1 cellular context compared by ENCODE assay signal in the genomic region with DNA sequence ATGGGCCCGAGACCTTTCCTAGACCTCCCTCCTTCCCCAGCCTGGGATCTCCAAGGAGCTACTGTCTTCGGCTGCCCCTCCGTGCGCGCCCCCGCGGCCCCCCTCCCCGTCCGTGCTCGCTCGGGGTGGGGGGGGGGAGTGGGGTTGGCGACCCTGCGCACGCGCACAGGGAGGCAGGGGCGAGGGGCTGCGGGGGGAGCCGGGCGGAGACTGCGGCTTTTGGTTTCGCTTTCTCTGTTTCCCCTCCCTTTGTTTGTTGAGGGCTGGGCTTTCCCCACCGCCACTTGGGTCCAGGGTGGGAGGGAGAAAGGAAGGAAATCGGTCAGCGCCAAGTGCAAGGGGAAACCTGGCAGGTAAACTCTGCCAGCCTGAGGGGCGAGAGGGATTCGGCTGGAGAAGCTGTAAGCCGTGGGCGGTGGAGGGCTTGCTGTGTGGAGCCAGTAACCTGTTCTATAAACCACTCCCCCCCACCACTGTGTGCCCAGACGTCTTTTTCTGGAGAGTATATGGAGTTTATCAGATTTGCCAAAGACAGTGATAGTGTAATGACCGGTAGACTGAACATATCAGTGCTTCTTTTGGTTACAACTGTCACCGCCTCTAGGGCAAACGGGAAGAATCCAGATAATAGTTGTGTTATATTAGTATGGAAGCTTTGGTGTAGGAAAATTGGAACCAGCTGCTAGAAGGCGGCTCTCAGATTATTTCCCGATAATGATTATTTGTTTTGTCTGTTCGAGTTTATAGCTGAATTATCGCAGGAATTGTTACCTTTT.
TF ChIP-seq lines count a peak whose summit lies in the region.

No MANE protein-coding gene starts in this region.

TF ChIP-seq in HEK293, 187 proteins besides CTCF, POLR2A, EP300 and RAD21 (continued from another document):
- TF ChIP-seq, protein P1, sequence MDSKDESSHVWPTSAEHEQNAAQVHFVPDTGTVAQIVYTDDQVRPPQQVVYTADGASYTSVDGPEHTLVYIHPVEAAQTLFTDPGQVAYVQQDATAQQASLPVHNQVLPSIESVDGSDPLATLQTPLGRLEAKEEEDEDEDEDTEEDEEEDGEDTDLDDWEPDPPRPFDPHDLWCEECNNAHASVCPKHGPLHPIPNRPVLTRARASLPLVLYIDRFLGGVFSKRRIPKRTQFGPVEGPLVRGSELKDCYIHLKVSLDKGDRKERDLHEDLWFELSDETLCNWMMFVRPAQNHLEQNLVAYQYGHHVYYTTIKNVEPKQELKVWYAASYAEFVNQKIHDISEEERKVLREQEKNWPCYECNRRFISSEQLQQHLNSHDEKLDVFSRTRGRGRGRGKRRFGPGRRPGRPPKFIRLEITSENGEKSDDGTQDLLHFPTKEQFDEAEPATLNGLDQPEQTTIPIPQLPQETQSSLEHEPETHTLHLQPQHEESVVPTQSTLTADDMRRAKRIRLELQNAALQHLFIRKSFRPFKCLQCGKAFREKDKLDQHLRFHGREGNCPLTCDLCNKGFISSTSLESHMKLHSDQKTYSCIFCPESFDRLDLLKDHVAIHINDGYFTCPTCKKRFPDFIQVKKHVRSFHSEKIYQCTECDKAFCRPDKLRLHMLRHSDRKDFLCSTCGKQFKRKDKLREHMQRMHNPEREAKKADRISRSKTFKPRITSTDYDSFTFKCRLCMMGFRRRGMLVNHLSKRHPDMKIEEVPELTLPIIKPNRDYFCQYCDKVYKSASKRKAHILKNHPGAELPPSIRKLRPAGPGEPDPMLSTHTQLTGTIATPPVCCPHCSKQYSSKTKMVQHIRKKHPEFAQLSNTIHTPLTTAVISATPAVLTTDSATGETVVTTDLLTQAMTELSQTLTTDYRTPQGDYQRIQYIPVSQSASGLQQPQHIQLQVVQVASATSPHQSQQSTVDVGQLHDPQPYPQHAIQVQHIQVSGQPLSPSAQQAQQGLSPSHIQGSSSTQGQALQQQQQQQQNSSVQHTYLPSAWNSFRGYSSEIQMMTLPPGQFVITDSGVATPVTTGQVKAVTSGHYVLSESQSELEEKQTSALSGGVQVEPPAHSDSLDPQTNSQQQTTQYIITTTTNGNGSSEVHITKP (tag by site-specific recombination; IDR thresholded peaks at IDR 0.05) = peak; percentile 67
- TF ChIP-seq, protein P2, sequence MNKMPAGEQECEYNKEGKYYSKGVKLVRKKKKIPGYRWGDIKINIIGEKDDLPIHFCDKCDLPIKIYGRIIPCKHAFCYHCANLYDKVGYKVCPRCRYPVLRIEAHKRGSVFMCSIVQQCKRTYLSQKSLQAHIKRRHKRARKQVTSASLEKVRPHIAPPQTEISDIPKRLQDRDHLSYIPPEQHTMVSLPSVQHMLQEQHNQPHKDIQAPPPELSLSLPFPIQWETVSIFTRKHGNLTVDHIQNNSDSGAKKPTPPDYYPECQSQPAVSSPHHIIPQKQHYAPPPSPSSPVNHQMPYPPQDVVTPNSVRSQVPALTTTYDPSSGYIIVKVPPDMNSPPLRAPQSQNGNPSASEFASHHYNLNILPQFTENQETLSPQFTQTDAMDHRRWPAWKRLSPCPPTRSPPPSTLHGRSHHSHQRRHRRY (tag by site-specific recombination; IDR thresholded peaks at IDR 0.05) = no peak
- TF ChIP-seq ZNF654 (tag by site-specific recombination; IDR thresholded peaks at IDR 0.05; ENCODE audit: low read depth) (no peak), ZNF530 (tag by site-specific recombination; IDR thresholded peaks at IDR 0.05; ENCODE audit: low read depth) (no peak), GLIS1 (tag by site-specific recombination; IDR thresholded peaks at IDR 0.05) (0 out of 2 replicates have a peak, but pooled peaks have one; percentile 3), ZNF2 (tag by site-specific recombination; IDR thresholded peaks at IDR 0.05) (0 out of 2 replicates have a peak, but pooled peaks have one; percentile 4)
- TF ChIP-seq, protein P3, sequence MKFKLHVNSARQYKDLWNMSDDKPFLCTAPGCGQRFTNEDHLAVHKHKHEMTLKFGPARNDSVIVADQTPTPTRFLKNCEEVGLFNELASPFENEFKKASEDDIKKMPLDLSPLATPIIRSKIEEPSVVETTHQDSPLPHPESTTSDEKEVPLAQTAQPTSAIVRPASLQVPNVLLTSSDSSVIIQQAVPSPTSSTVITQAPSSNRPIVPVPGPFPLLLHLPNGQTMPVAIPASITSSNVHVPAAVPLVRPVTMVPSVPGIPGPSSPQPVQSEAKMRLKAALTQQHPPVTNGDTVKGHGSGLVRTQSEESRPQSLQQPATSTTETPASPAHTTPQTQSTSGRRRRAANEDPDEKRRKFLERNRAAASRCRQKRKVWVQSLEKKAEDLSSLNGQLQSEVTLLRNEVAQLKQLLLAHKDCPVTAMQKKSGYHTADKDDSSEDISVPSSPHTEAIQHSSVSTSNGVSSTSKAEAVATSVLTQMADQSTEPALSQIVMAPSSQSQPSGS (tag by site-specific recombination; IDR thresholded peaks at IDR 0.05; ENCODE audit: low read depth) = no peak
